ENCODE assay signal across 9 cellular contexts in the genomic region with DNA sequence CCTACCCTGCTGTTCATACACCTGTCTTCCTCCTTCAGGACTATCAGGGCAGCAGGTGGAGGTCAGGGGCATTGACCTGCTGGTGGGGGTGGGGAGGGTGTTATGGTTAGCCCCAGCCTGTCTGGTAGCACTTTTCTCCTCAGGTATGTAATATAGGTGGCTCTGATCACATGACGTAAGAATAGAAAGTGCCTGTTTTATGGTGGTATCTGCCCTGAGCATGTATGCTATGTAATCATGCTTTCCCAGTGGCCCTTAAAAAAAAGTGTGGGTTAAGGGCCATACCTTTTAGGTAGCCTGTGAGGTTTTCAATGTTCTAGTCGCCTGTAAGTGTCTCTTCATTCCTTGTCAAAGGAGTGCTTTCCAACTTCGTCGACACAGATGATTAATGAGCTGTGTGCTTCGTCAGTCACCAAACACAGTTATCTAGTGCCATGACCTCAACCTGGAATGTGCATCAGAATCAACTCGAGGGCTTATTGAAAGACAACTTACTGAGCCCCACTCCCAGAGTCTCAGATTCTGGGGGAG.
DNase-seq lines count a peak whose midpoint lies in the region; ATAC-seq and TF ChIP-seq lines count a peak whose summit lies in the region.
"Had no signal": no experiment of that assay in that cellular context is flagged by ENCODE, and none has a peak within 500 bp of the region (broad histone marks: within the 10 kb centered on the region; RNA-seq: fewer than 3 reads in every experiment).

No MANE protein-coding gene starts in this region.

- CTCF ChIA-PET in mammary epithelial cell (lab: Charles Lee; ENCODE audit: low non-redundant PET) = no interaction called here

- TF ChIP-seq CTCF in breast epithelium (IDR thresholded peaks at IDR 0.05) = no peak
- TF ChIP-seq CTCF in mammary epithelial cell (conservative IDR thresholded peaks at IDR 0.05 in 1 of 2, IDR thresholded peaks at IDR 0.05 in 1 of 2; ENCODE audit: extremely low read depth in 1 of 2, insufficient read depth in 1 of 2, low read depth in 1 of 2, low read length in 2 of 2) = no peak
- no peak for TF ChIP-seq CTCF in vagina (IDR thresholded peaks at IDR 0.05)

- intact Hi-C loops in breast epithelium (cut with DNase I; ENCODE audit: low total_unique reads) = no loop called here
- intact Hi-C loops in mammary epithelial cell (cut with micrococcal nuclease) = no loop called here
- intact Hi-C loops in vagina (cut with DNase I) = no loop called here

- H3K9ac ChIP-seq in mammary epithelial cell (ENCODE audit: insufficient read depth, low read length) = no peak overlapping the region
- H3K9ac ChIP-seq in duodenal mucosa (ENCODE audit: low read depth in 1 of 2, low read length in 2 of 2) = peak overlapping the region in 1 of 2 donors; percentile 27
- no peak overlapping the region for H3K9ac ChIP-seq in mucosa of rectum (ENCODE audit: low read depth in 1 of 2, low read length in 2 of 2)

- no peak for TF ChIP-seq POLR2A in breast epithelium (IDR thresholded peaks at IDR 0.05)
- no peak for TF ChIP-seq POLR2A in vagina (IDR thresholded peaks at IDR 0.05)
- no peak for TF ChIP-seq POLR2A in GM18505 (IDR thresholded peaks at IDR 0.05; ENCODE audit: borderline replicate concordance, extremely low read depth, insufficient read depth, insufficient read length)

- no peaks in the 10 kb centered on the region for H3K79me2 ChIP-seq in mammary epithelial cell (ENCODE audit: insufficient read depth, low read length)

- peaks cover 0 to 6% of the 10 kb centered on the region in 2 donors for H3K4me1 ChIP-seq in breast epithelium
- H3K4me1 ChIP-seq in mammary epithelial cell (ENCODE audit: insufficient read depth, low read length) = no peaks in the 10 kb centered on the region
- H3K4me1 ChIP-seq in duodenal mucosa (ENCODE audit: control insufficient read depth in 1 of 2, insufficient read depth in 2 of 2, low read length in 2 of 2) = peaks cover 36 to 37% of the 10 kb centered on the region in 2 donors
- H3K4me1 ChIP-seq in mucosa of rectum (ENCODE audit: control insufficient read depth in 2 of 2, insufficient read depth in 2 of 2, low read length in 2 of 2) = peaks cover 20 to 30% of the 10 kb centered on the region in 2 donors
- peaks cover 46% of the 10 kb centered on the region for H3K4me1 ChIP-seq in vagina

- no peak overlapping the region for H3K4me3 ChIP-seq in breast epithelium
- H3K4me3 ChIP-seq in mammary epithelial cell (replicated peaks in 1 of 3; ENCODE audit: insufficient read depth in 1 of 3, low read depth in 2 of 3, low read length in 3 of 3) = no peak overlapping the region
- H3K4me3 ChIP-seq in duodenal mucosa (ENCODE audit: low read depth in 1 of 2, low read length in 2 of 2) = no peak overlapping the region
- no peak overlapping the region for H3K4me3 ChIP-seq in mucosa of rectum (ENCODE audit: low read length in 2 of 2)
- H3K4me3 ChIP-seq in vagina = no peak overlapping the region
- H3K4me3 ChIP-seq: ovary had no signal

- no peaks in the 10 kb centered on the region for H4K20me1 ChIP-seq in mammary epithelial cell (ENCODE audit: insufficient read depth, low read length)

- BruUV-seq in mammary epithelial cell (replicated peaks; lab: Mats Ljungman, UMichigan) = no TSS peak

- H2AFZ ChIP-seq in mammary epithelial cell (ENCODE audit: low read depth, low read length) = no peak overlapping the region

- in situ Hi-C loops in mammary epithelial cell (cut with MboI; ENCODE audit: low sequenced_read_pairs in 2 of 2) = no loop called here

- H3K4me2 ChIP-seq in mammary epithelial cell (ENCODE audit: insufficient read depth, low read depth, low read length) = no peak overlapping the region

- peak overlapping the region; percentile 87 to 91 for H3K27ac ChIP-seq in breast epithelium
- H3K27ac ChIP-seq in mammary epithelial cell (ENCODE audit: insufficient read depth, low read depth, low read length) = no peak overlapping the region
- H3K27ac ChIP-seq in duodenal mucosa (ENCODE audit: low read depth, low read length) = peak overlapping the region; percentile 47
- peak overlapping the region; percentile 79 to 81 for H3K27ac ChIP-seq in mucosa of rectum (ENCODE audit: low read depth in 2 of 2, low read length in 2 of 2)
- H3K27ac ChIP-seq in vagina = peak overlapping the region; percentile 83

- no peak for DNase-seq in breast epithelium (ENCODE audit: low spot score in 2 of 2)
- DNase-seq in mammary epithelial cell = no peak
- DNase-seq in vagina (ENCODE audit: extremely low spot score in 2 of 2) = no peak
- no peak for DNase-seq in A172 (ENCODE audit: low spot score)
- no peak for DNase-seq in activated gamma-delta T cell treated with Interleukin-2 at 50 U/mL for 16 hours
- DNase-seq: ovary had no signal

- H3K27me3 ChIP-seq in breast epithelium (no peaks in the 10 kb centered on the region), mammary epithelial cell (ENCODE audit: insufficient read depth, low read length) (no peaks in the 10 kb centered on the region), duodenal mucosa (ENCODE audit: control insufficient read depth in 1 of 2, insufficient read depth in 2 of 2, low read length in 2 of 2) (no peaks in the 10 kb centered on the region), mucosa of rectum (ENCODE audit: control insufficient read depth in 2 of 2, insufficient read depth in 2 of 2, low read length in 2 of 2) (no peaks in the 10 kb centered on the region), vagina (no peaks in the 10 kb centered on the region)
- H3K27me3 ChIP-seq: ovary had no signal

- ATAC-seq in GM18505 (IDR thresholded peaks at IDR 0.05; ENCODE audit: unreplicated experiment) = no peak

- 87% methylated on average over 6 of the region's 6 CpGs for WGBS in mammary epithelial cell (ENCODE audit: low coverage, missing lambda C conversion rate)

- dilution Hi-C loops in mammary epithelial cell (cut with HindIII; ENCODE audit: low sequenced_read_pairs) = no loop called here

- H3K36me3 ChIP-seq in breast epithelium = no peaks in the 10 kb centered on the region
- peaks cover 3% of the 10 kb centered on the region for H3K36me3 ChIP-seq in mammary epithelial cell (ENCODE audit: insufficient read depth, low read length)
- H3K36me3 ChIP-seq in duodenal mucosa (ENCODE audit: control insufficient read depth in 1 of 2, insufficient read depth in 2 of 2, low read length in 2 of 2) = peaks cover 26 to 36% of the 10 kb centered on the region in 2 donors
- peaks cover 32 to 45% of the 10 kb centered on the region in 2 donors for H3K36me3 ChIP-seq in mucosa of rectum (ENCODE audit: control insufficient read depth in 2 of 2, insufficient read depth in 2 of 2, low read length in 2 of 2)
- peaks cover 0 to 19% of the 10 kb centered on the region in 2 donors for H3K36me3 ChIP-seq in vagina
- H3K36me3 ChIP-seq: ovary had no signal

- no peaks in the 10 kb centered on the region for H3K9me3 ChIP-seq in breast epithelium
- H3K9me3 ChIP-seq in mammary epithelial cell (replicated peaks; ENCODE audit: insufficient read depth, low read length) = no peaks in the 10 kb centered on the region
- no peaks in the 10 kb centered on the region for H3K9me3 ChIP-seq in duodenal mucosa (ENCODE audit: control insufficient read depth in 1 of 2, low read length in 2 of 2)
- H3K9me3 ChIP-seq in mucosa of rectum (ENCODE audit: control insufficient read depth in 2 of 2, low read length in 2 of 2) = no peaks in the 10 kb centered on the region
- H3K9me3 ChIP-seq in vagina = no peaks in the 10 kb centered on the region
- H3K9me3 ChIP-seq: ovary had no signal
